ENCODE assay signal across 8 cellular contexts in the genomic region with DNA sequence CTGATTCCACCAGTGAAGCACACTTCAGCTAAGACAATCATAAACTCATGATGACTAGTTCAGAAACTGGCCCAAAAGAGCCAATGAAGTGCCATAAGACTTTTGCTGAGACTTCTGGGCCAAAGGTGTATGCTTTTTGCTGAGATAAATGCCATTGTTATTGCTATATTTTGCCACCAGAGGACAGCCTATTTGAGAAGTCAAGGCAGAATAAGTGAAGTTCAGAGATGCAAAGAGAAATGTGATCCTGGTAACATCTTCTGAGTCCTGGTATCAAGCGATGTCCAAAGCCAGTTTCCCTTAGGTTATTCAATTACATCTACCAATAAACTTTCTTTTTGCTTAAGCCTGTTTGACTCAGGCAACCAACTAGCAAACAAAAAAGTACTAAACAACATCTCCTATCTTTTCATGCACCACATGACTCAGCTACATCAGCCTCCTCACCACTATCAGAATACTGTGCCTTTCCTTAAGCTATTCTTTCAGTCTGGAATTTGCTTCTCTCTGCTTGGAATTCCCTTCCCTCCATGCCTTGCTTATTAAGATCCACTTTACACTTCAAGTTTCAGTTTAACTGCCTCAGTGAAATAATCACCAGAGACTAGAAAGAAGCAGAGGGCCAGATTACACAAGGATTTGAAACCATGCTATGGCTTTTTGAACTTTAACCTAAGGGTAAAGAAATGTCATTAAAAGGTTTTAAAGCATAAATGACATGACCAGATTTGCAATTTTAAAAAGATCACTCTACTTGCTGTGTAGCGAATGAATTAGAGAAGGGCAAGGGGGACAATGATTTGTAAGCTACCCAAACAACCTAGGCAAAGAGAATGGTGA. TPM values are rescaled to one million over a fixed set of nuclear protein-coding genes. Genes with fewer than 3 reads are reported as not detected.
A peak's percentile ranks its signal among the peaks of the same experiment; 100 is the strongest.
DNase-seq lines count a peak whose midpoint lies in the region; ATAC-seq and TF ChIP-seq lines count a peak whose summit lies in the region.

No MANE protein-coding gene starts in this region.

- peaks cover 4% of the 10 kb centered on the region for H3K4me1 Mint-ChIP-seq in activated CD4-positive, alpha-beta T cell treated with anti-CD3 and anti-CD28 coated beads, Interleukin-2, amount 10 ng/mL, durations not matched to agents 24 days and 14 days

- peaks cover 6% of the 10 kb centered on the region for H3K9me3 Mint-ChIP-seq in activated CD4-positive, alpha-beta T cell treated with anti-CD3 and anti-CD28 coated beads, Interleukin-2, amount 10 ng/mL, durations not matched to agents 24 days and 14 days

- no peak for TF ChIP-seq POLR2A in erythroblast (IDR thresholded peaks at IDR 0.05; ENCODE audit: low read length)

- peak; percentile 62 for DNase-seq in activated CD4-positive, alpha-beta T cell treated with anti-CD3 and anti-CD28 coated beads, Interleukin-2, amount 10 ng/mL, durations not matched to agents 24 days and 14 days
- DNase-seq in activated CD4-positive, alpha-beta T cell treated with anti-CD3 and anti-CD28 coated beads, Interleukin-2, amount 50 U/mL, for 1 hour, result no peak
- DNase-seq in NAMALWA (ENCODE audit: low spot score) (peak; percentile 51), erythroblast (lab: John Stamatoyannopoulos, UW) (peak; percentile 48 to 65)
- no peak for DNase-seq in stimulated activated naive CD8-positive, alpha-beta T cell treated with anti-CD3 and anti-CD28 coated beads, Interleukin-15, Interleukin-2, amounts not matched to agents 100 U/mL and 50 U/mL, for 24 hours

- H3K36me3 Mint-ChIP-seq in activated CD4-positive, alpha-beta T cell treated with anti-CD3 and anti-CD28 coated beads, Interleukin-2, amount 10 ng/mL, durations not matched to agents 24 days and 14 days (ENCODE audit: low read depth), result peaks cover 2% of the 10 kb centered on the region

- H3K4me3 Mint-ChIP-seq in activated CD4-positive, alpha-beta T cell treated with anti-CD3 and anti-CD28 coated beads, Interleukin-2, amount 10 ng/mL, durations not matched to agents 24 days and 14 days, result no peak overlapping the region

- H3K27ac Mint-ChIP-seq in activated CD4-positive, alpha-beta T cell treated with anti-CD3 and anti-CD28 coated beads, Interleukin-2, amount 10 ng/mL, durations not matched to agents 24 days and 14 days, result no peak overlapping the region

- peaks cover 2% of the 10 kb centered on the region for H3K27me3 Mint-ChIP-seq in activated CD4-positive, alpha-beta T cell treated with anti-CD3 and anti-CD28 coated beads, Interleukin-2, amount 10 ng/mL, durations not matched to agents 24 days and 14 days

- ATAC-seq in stimulated activated naive CD8-positive, alpha-beta T cell treated with anti-CD3 and anti-CD28 coated beads, Interleukin-15, Interleukin-2, amounts not matched to agents 100 U/mL and 50 U/mL, for 24 hours, result peak; percentile 43
- ATAC-seq in HG02885 (IDR thresholded peaks at IDR 0.05; ENCODE audit: poor library complexity, unreplicated experiment) (no peak), esophagus mucosa (no peak), GM19463 (IDR thresholded peaks at IDR 0.05; ENCODE audit: unreplicated experiment) (no peak)

- intact Hi-C loops in activated CD4-positive, alpha-beta T cell treated with anti-CD3 and anti-CD28 coated beads, Interleukin-2, amount 10 ng/mL, durations not matched to agents 24 days and 14 days (cut with micrococcal nuclease), result no loop called here

RNA-seq across cellular contexts. Expression of a gene that starts 14.0 kb away (rescaled TPM):
- total RNA-seq in activated CD4-positive, alpha-beta T cell treated with anti-CD3 and anti-CD28 coated beads, Interleukin-2, amount 10 ng/mL, durations not matched to agents 24 days and 14 days, result 23.8 and 26.0 TPM in 2 replicates
- total RNA-seq in esophagus mucosa, result 5.0 TPM

Comparison
In these comparisons a context has a peak if more than half of its experiments do, and no peak if none do; other contexts are left out.
1. DNase-seq: peak in activated CD4-positive, alpha-beta T cell treated with anti-CD3 and anti-CD28 coated beads, Interleukin-2, amount 10 ng/mL, durations not matched to agents 24 days and 14 days (single experiment), NAMALWA (single experiment) and erythroblast (2 of 2); none in activated CD4-positive, alpha-beta T cell treated with anti-CD3 and anti-CD28 coated beads, Interleukin-2, amount 50 U/mL, for 1 hour (single experiment) and stimulated activated naive CD8-positive, alpha-beta T cell treated with anti-CD3 and anti-CD28 coated beads, Interleukin-15, Interleukin-2, amounts not matched to agents 100 U/mL and 50 U/mL, for 24 hours (single experiment).